ENCODE assay signal across 1 cellular context in genomic region chr13:94569615-94570014, GRCh38.
TF ChIP-seq lines count a peak whose summit lies in the region.

No MANE protein-coding gene starts in this region.

TF ChIP-seq in GM23338, 12 proteins besides CTCF, POLR2A, EP300 and RAD21 (continued from another document):
- TF ChIP-seq, protein P1, sequence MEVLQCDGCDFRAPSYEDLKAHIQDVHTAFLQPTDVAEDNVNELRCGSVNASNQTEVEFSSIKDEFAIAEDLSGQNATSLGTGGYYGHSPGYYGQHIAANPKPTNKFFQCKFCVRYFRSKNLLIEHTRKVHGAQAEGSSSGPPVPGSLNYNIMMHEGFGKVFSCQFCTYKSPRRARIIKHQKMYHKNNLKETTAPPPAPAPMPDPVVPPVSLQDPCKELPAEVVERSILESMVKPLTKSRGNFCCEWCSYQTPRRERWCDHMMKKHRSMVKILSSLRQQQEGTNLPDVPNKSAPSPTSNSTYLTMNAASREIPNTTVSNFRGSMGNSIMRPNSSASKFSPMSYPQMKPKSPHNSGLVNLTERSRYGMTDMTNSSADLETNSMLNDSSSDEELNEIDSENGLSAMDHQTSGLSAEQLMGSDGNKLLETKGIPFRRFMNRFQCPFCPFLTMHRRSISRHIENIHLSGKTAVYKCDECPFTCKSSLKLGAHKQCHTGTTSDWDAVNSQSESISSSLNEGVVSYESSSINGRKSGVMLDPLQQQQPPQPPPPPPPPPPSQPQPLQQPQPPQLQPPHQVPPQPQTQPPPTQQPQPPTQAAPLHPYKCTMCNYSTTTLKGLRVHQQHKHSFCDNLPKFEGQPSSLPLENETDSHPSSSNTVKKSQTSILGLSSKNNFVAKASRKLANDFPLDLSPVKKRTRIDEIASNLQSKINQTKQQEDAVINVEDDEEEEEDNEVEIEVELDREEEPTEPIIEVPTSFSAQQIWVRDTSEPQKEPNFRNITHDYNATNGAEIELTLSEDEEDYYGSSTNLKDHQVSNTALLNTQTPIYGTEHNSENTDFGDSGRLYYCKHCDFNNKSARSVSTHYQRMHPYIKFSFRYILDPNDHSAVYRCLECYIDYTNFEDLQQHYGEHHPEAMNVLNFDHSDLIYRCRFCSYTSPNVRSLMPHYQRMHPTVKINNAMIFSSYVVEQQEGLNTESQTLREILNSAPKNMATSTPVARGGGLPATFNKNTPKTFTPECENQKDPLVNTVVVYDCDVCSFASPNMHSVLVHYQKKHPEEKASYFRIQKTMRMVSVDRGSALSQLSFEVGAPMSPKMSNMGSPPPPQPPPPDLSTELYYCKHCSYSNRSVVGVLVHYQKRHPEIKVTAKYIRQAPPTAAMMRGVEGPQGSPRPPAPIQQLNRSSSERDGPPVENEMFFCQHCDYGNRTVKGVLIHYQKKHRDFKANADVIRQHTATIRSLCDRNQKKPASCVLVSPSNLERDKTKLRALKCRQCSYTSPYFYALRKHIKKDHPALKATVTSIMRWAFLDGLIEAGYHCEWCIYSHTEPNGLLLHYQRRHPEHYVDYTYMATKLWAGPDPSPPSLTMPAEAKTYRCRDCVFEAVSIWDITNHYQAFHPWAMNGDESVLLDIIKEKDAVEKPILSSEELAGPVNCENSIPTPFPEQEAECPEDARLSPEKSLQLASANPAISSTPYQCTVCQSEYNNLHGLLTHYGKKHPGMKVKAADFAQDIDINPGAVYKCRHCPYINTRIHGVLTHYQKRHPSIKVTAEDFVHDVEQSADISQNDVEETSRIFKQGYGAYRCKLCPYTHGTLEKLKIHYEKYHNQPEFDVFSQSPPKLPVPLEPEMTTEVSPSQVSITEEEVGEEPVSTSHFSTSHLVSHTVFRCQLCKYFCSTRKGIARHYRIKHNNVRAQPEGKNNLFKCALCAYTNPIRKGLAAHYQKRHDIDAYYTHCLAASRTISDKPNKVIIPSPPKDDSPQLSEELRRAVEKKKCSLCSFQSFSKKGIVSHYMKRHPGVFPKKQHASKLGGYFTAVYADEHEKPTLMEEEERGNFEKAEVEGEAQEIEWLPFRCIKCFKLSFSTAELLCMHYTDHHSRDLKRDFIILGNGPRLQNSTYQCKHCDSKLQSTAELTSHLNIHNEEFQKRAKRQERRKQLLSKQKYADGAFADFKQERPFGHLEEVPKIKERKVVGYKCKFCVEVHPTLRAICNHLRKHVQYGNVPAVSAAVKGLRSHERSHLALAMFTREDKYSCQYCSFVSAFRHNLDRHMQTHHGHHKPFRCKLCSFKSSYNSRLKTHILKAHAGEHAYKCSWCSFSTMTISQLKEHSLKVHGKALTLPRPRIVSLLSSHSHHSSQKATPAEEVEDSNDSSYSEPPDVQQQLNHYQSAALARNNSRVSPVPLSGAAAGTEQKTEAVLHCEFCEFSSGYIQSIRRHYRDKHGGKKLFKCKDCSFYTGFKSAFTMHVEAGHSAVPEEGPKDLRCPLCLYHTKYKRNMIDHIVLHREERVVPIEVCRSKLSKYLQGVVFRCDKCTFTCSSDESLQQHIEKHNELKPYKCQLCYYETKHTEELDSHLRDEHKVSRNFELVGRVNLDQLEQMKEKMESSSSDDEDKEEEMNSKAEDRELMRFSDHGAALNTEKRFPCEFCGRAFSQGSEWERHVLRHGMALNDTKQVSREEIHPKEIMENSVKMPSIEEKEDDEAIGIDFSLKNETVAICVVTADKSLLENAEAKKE (CRISPR knock-in tag; IDR thresholded peaks at IDR 0.05): no peak
- TF ChIP-seq EZH2 (IDR thresholded peaks at IDR 0.05; ENCODE audit: low read depth, unreplicated experiment): no peak
TF ChIP-seq in GM23338: peak in this region for 0.
